19 cellular contexts compared by ENCODE assay signal in genomic region chr1:183205196-183205781, GRCh38. TPM values are rescaled to one million over a fixed set of nuclear protein-coding genes. Genes with fewer than 3 reads are reported as not detected.
A peak's percentile ranks its signal among the peaks of the same experiment; 100 is the strongest.
DNase-seq lines count a peak whose midpoint lies in the region; ATAC-seq, FAIRE-seq and TF ChIP-seq lines count a peak whose summit lies in the region.
"Had no signal": no experiment of that assay in that cellular context is flagged by ENCODE, and none has a peak within 500 bp of the region (broad histone marks: within the 10 kb centered on the region; RNA-seq: fewer than 3 reads in every experiment).

No MANE protein-coding gene starts in this region.

- no peaks in the 10 kb centered on the region for H3K27me3 Mint-ChIP-seq in astrocyte (ENCODE audit: low read depth, unreplicated experiment)

- peak; percentile 14 for TF ChIP-seq EP300 in gastroesophageal sphincter (IDR thresholded peaks at IDR 0.05)

- H3K4me3 Mint-ChIP-seq in astrocyte (ENCODE audit: unreplicated experiment) = no peak overlapping the region
- H3K4me3 Mint-ChIP-seq: activated naive CD4-positive, alpha-beta T cell treated with anti-CD3 and anti-CD28 coated beads for 36 hours; CD14-positive monocyte; IgD-negative memory B cell had no signal

- H2AFZ ChIP-seq in astrocyte (ENCODE audit: low read depth, low read length) = no peak overlapping the region
- H2AFZ ChIP-seq: parathyroid adenoma had no signal

- no peaks in the 10 kb centered on the region for H3K36me3 Mint-ChIP-seq in astrocyte (ENCODE audit: low read depth, unreplicated experiment)
- H3K36me3 Mint-ChIP-seq: CD14-positive monocyte, IgD-negative memory B cell had no signal

- in situ Hi-C loops in gastrocnemius medialis (cut with MboI; ENCODE audit: low sequenced_read_pairs in 4 of 4) = no loop called here

- H3K4me1 ChIP-seq in astrocyte (ENCODE audit: insufficient read depth, low read length) = peaks cover 7% of the 10 kb centered on the region
- peaks cover 0 to 16% (median 0%) of the 10 kb centered on the region in 3 donors for H3K4me1 ChIP-seq in gastroesophageal sphincter
- H3K4me1 ChIP-seq in gastrocnemius medialis = no peaks in the 10 kb centered on the region
- H3K4me1 ChIP-seq: parathyroid adenoma had no signal

- H3K4me1 Mint-ChIP-seq in astrocyte (ENCODE audit: low read depth, unreplicated experiment) = peaks cover 4% of the 10 kb centered on the region
- H3K4me1 Mint-ChIP-seq: IgD-negative memory B cell had no signal

- TF ChIP-seq POLR2A in gastroesophageal sphincter (IDR thresholded peaks at IDR 0.05) (no peak), gastrocnemius medialis (IDR thresholded peaks at IDR 0.05) (no peak)

- no peaks in the 10 kb centered on the region for H3K9me3 ChIP-seq in astrocyte (ENCODE audit: insufficient read depth, low read depth, low read length)
- no peaks in the 10 kb centered on the region for H3K9me3 ChIP-seq in gastroesophageal sphincter
- no peaks in the 10 kb centered on the region for H3K9me3 ChIP-seq in gastrocnemius medialis

- no peak overlapping the region for H3K4me2 ChIP-seq in astrocyte (ENCODE audit: low read length)

- 43 to 58% methylated on average over 1 to 2 of the region's 3 CpGs for WGBS in gastroesophageal sphincter (ENCODE audit: low coverage in 1 of 2), 2 donors

- no peak overlapping the region for H3K27ac ChIP-seq in astrocyte (ENCODE audit: low read depth, low read length)
- H3K27ac ChIP-seq in gastroesophageal sphincter = peak overlapping the region; percentile 24 to 79 (median 72)
- peak overlapping the region in 2 of 4 donors; percentile 25 to 26 for H3K27ac ChIP-seq in gastrocnemius medialis
- H3K27ac ChIP-seq: parathyroid adenoma had no signal

- TF ChIP-seq CTCF in astrocyte (IDR thresholded peaks at IDR 0.05; ENCODE audit: insufficient read depth, low read depth, low read length) (no peak), gastroesophageal sphincter (IDR thresholded peaks at IDR 0.05) (no peak), gastrocnemius medialis (IDR thresholded peaks at IDR 0.05 in 4 of 5, conservative IDR thresholded peaks at IDR 0.05 in 1 of 5) (no peak)

- no peak overlapping the region for H3K4me3 ChIP-seq in astrocyte (ENCODE audit: insufficient read depth, low read depth, low read length)
- no peak overlapping the region for H3K4me3 ChIP-seq in gastroesophageal sphincter
- no peak overlapping the region for H3K4me3 ChIP-seq in gastrocnemius medialis

- H3K9ac ChIP-seq in astrocyte (ENCODE audit: low read length) = no peak overlapping the region
- H3K9ac ChIP-seq: parathyroid adenoma had no signal

- H3K27ac Mint-ChIP-seq in astrocyte (ENCODE audit: unreplicated experiment) = no peak overlapping the region
- H3K27ac Mint-ChIP-seq: activated naive CD4-positive, alpha-beta T cell treated with anti-CD3 and anti-CD28 coated beads for 36 hours; CD14-positive monocyte had no signal

- intact Hi-C loops in gastrocnemius medialis (cut with DNase I; ENCODE audit: low total_unique reads) = no loop called here

- DNase-seq in AG20443 (ENCODE audit: low spot score) = peak; percentile 58
- peak; percentile 36 for DNase-seq in astrocyte (ENCODE audit: low read depth)
- peak; percentile 23 to 51 for DNase-seq in gastrocnemius medialis
- DNase-seq in T-helper 1 cell = no peak
- no peak for DNase-seq in ecto neural progenitor cell (ENCODE audit: low spot score)
- DNase-seq: activated naive CD4-positive, alpha-beta T cell treated with anti-CD3 and anti-CD28 coated beads for 36 hours; cortex of kidney; hypothalamus; mesendoderm; NCI-H526 treated with DMSO at 0.1 percent for 48 hours; SHP77 had no signal

- FAIRE-seq in astrocyte (lab: Jason Lieb, UNC) = no peak
- FAIRE-seq: G401.6 had no signal

- H4K20me1 ChIP-seq in astrocyte (ENCODE audit: insufficient read depth, low read length) = no peaks in the 10 kb centered on the region

- no peaks in the 10 kb centered on the region for H3K27me3 ChIP-seq in astrocyte (ENCODE audit: insufficient read depth, low read length)
- H3K27me3 ChIP-seq in gastroesophageal sphincter = no peaks in the 10 kb centered on the region
- H3K27me3 ChIP-seq in gastrocnemius medialis = no peaks in the 10 kb centered on the region

- peaks cover 1% of the 10 kb centered on the region for H3K9me3 Mint-ChIP-seq in astrocyte (ENCODE audit: unreplicated experiment)
- H3K9me3 Mint-ChIP-seq: activated naive CD4-positive, alpha-beta T cell treated with anti-CD3 and anti-CD28 coated beads for 36 hours had no signal

- ATAC-seq in gastroesophageal sphincter (peak; percentile 86), gastrocnemius medialis (peak; percentile 85 to 86), HG03139 (IDR thresholded peaks at IDR 0.05; ENCODE audit: unreplicated experiment) (no peak), HG03196 (IDR thresholded peaks at IDR 0.05; ENCODE audit: unreplicated experiment) (no peak)

- H3K36me3 ChIP-seq in astrocyte (ENCODE audit: insufficient read depth, low read length) (no peaks in the 10 kb centered on the region), gastroesophageal sphincter (no peaks in the 10 kb centered on the region), gastrocnemius medialis (no peaks in the 10 kb centered on the region)

- H3K79me2 ChIP-seq in astrocyte (ENCODE audit: insufficient read depth, low read length) = no peaks in the 10 kb centered on the region
- H3K79me2 ChIP-seq: parathyroid adenoma had no signal

RNA-seq across cellular contexts. Expression of gene LAMC2, which starts 19.2 kb away (rescaled TPM):
- total RNA-seq in astrocyte (8.0 and 13.9 TPM in 2 replicates), gastroesophageal sphincter (10 to 100 TPM; 10.2 to 43.4 (median 18.4) TPM), gastrocnemius medialis (1 to 10 TPM in 3 of 4 donors, under 1 TPM in 1; 0.78 to 1.8 (median 1.4) TPM)
- total RNA-seq: activated CD8-positive, alpha-beta memory T cell treated with anti-CD3 and anti-CD28 coated beads for 36 hours had no signal

Comparison
In these comparisons a context has a peak if more than half of its experiments do, and no peak if none do; other contexts are left out.
1. DNase-seq: peak in AG20443 (single experiment), astrocyte (single experiment) and gastrocnemius medialis (2 of 2); none in T-helper 1 cell (0 of 5) and ecto neural progenitor cell (single experiment).
2. ATAC-seq: peak in gastroesophageal sphincter (single experiment) and gastrocnemius medialis (2 of 2); none in HG03139 (single experiment) and HG03196 (single experiment).